In the genomic region with DNA sequence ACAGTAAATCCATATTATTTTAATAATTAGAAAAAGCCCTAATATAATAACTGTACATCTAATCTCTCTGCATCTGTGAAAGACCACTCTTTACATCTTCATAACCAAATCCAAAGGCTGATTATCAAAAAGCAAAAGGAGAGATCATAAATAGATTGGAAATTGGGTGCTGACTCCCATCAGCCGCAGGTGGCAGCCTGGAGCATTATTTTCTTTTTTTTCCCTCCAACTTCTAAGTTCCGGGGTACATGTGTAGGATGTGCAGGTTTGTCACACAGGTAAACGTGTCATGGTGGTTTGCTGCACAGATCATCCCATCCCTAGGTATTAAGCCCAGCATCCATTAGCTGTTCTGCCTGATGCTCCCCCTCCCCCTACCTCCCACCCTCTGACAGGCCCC, we compare ENCODE assay signal across 8 cellular contexts.
"Had no signal": no experiment of that assay in that cellular context is flagged by ENCODE, and none has a peak within 500 bp of the region (broad histone marks: within the 10 kb centered on the region; RNA-seq: fewer than 3 reads in every experiment).

No MANE protein-coding gene starts in this region.

- ATAC-seq: GM23338 had no signal

- FAIRE-seq: H1, H54, HTR-8/SVneo had no signal

- H3K4me3 ChIP-seq: GM23338 had no signal

- H3K4me1 Mint-ChIP-seq: GM23338, H9 had no signal

- H3K9me3 Mint-ChIP-seq: H9 had no signal

- H3K27ac Mint-ChIP-seq: GM23338, H9 had no signal

- H3K4me2 ChIP-seq: GM23338 had no signal

- H3K4me3 Mint-ChIP-seq: GM23338, H9 had no signal

- DNase-seq: H9, HCEC 1CT, IMR-90, KG1 had no signal

- H2AFZ ChIP-seq: GM23338 had no signal
